ENCODE assay signal across 18 cellular contexts in the genomic region with DNA sequence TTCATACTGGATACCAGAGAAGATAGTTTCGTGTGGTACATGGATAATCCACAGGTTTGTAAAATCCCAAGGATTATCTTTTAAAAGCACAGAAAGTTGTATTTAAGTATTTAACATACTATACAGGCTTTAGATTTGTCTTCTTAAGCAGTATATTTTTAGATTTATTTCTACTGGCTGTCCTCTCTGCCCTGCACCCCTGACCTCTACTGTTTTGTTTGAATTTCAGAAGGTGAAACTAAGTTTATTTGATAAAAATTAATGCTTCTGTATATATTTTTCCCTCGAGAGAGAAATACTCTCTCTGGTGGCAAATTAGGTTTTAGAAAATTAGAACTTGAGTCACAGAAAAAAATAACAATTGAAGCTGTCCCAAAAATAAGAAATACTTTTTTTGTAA. TPM values are rescaled to one million over a fixed set of nuclear protein-coding genes. Genes with fewer than 3 reads are reported as not detected.
DNase-seq lines count a peak whose midpoint lies in the region; ATAC-seq, FAIRE-seq and TF ChIP-seq lines count a peak whose summit lies in the region.
"Had no signal": no experiment of that assay in that cellular context is flagged by ENCODE, and none has a peak within 500 bp of the region (broad histone marks: within the 10 kb centered on the region; RNA-seq: fewer than 3 reads in every experiment).

No MANE protein-coding gene starts in this region.

- no peak overlapping the region for H3K4me3 ChIP-seq in heart left ventricle
- H3K4me3 ChIP-seq in right cardiac atrium (ENCODE audit: low read length) = no peak overlapping the region
- H3K4me3 ChIP-seq in liver (ENCODE audit: low read depth in 1 of 3, low read length in 3 of 3) = no peak overlapping the region
- H3K4me3 ChIP-seq in HepG2 (replicated peaks in 1 of 3; ENCODE audit: insufficient read depth in 1 of 3, low read depth in 2 of 3, low read length in 3 of 3) = no peak overlapping the region
- H3K4me3 ChIP-seq: A549, GM23248, HAP-1 had no signal

- no peak overlapping the region for H2AFZ ChIP-seq in HepG2 (ENCODE audit: low read length)
- H2AFZ ChIP-seq: GM23248 had no signal

- peak overlapping the region; percentile 10 to 43 for H3K9ac ChIP-seq in liver (ENCODE audit: low read depth in 1 of 2, low read length in 2 of 2)
- H3K9ac ChIP-seq in HepG2 (ENCODE audit: insufficient read depth, low read depth, low read length) = no peak overlapping the region
- H3K9ac ChIP-seq: GM23248 had no signal

- TF ChIP-seq EP300 in HepG2 (IDR thresholded peaks at IDR 0.05; ENCODE audit: low read depth in 2 of 2, low read length in 2 of 2) (no peak), HepG2 (CRISPR knock-in tag; IDR thresholded peaks at IDR 0.05; ENCODE audit: borderline replicate concordance) (no peak)

- H3K79me2 ChIP-seq in HepG2 (ENCODE audit: insufficient read depth, low read length) = peaks cover 52% of the 10 kb centered on the region

- H3K9me3 ChIP-seq in heart left ventricle (no peaks in the 10 kb centered on the region), right cardiac atrium (ENCODE audit: control insufficient read depth, low read length) (no peaks in the 10 kb centered on the region), liver (ENCODE audit: control insufficient read depth in 4 of 4, low read length in 3 of 4) (no peaks in the 10 kb centered on the region), HepG2 (ENCODE audit: low read length) (no peaks in the 10 kb centered on the region)
- H3K9me3 ChIP-seq: A549, Caco-2, HAP-1 had no signal

- no peak for TF ChIP-seq POLR2A in heart left ventricle (IDR thresholded peaks at IDR 0.05)
- no peak for TF ChIP-seq POLR2A in HepG2 (IDR thresholded peaks at IDR 0.05; ENCODE audit: insufficient read depth in 1 of 2, low read depth in 2 of 2, low read length in 2 of 2)

- in situ Hi-C loops in HepG2 (cut with HindIII; ENCODE audit: extremely low pct_ligation_motif_present, low pct_unique_long_range_greater_than_20kb) = no loop called here

- no TSS peak for BruUV-seq in HepG2 (replicated peaks; lab: Mats Ljungman, UMichigan)

- FAIRE-seq in HepG2 (lab: Jason Lieb, UNC) = no peak
- FAIRE-seq: A549, D721Med, G401.6, GM12891 had no signal

- peaks cover 3% of the 10 kb centered on the region; the same call in 1 of the 2 replicates for H4K20me1 ChIP-seq in HepG2 (ENCODE audit: insufficient read depth, low read length)

- TF ChIP-seq CTCF in heart left ventricle (IDR thresholded peaks at IDR 0.05) (no peak), liver (IDR thresholded peaks at IDR 0.05; ENCODE audit: low read depth, low read length, missing input control) (no peak), HepG2 (CRISPR knock-in tag; IDR thresholded peaks at IDR 0.05) (no peak)

- intact Hi-C loops in heart left ventricle (cut with DNase I) (no loop called here), right cardiac atrium (cut with DNase I) (no loop called here), HepG2 (cut with micrococcal nuclease; ENCODE audit: unreplicated experiment) (loop anchor here (5.0 kb wide), 1 partner anchor 96 kb away; no protein-coding TSS in a partner anchor)

- H3K4me1 ChIP-seq in heart left ventricle (peaks cover 0 to 44% (median 26%) of the 10 kb centered on the region in 12 donors), right cardiac atrium (ENCODE audit: control insufficient read depth, insufficient read depth, low read length) (no peaks in the 10 kb centered on the region), liver (ENCODE audit: control insufficient read depth in 4 of 4, insufficient read depth in 4 of 4, low read length in 3 of 4) (peaks cover 7 to 29% (median 12%) of the 10 kb centered on the region in 4 donors), HepG2 (ENCODE audit: insufficient read depth, low read length) (peaks cover 19% of the 10 kb centered on the region; the same call in 1 of the 2 replicates)
- H3K4me1 ChIP-seq: Caco-2, HAP-1 had no signal

- peak overlapping the region in 9 of 12 donors; percentile 18 to 61 (median 35) for H3K27ac ChIP-seq in heart left ventricle
- no peak overlapping the region for H3K27ac ChIP-seq in right cardiac atrium (ENCODE audit: low read length)
- H3K27ac ChIP-seq in liver (ENCODE audit: low read depth in 1 of 2, low read length in 2 of 2) = peak overlapping the region; percentile 15 to 69
- no peak overlapping the region for H3K27ac ChIP-seq in HepG2 (ENCODE audit: extremely low read length, insufficient read depth, low read length)
- H3K27ac ChIP-seq: 22Rv1, A549, C4-2B, GM23248 had no signal

- ATAC-seq in heart left ventricle (no peak), right cardiac atrium (no peak), HepG2 (no peak), left lobe of liver (peak; percentile 87), GM19023 (IDR thresholded peaks at IDR 0.05; ENCODE audit: unreplicated experiment) (no peak)
- ATAC-seq: A549 had no signal

- DNase-seq in heart left ventricle (no peak), right cardiac atrium (no peak), HepG2 (ENCODE audit: low spot score) (no peak), left lobe of liver (ENCODE audit: low spot score) (no peak), glomerular visceral epithelial cell (ENCODE audit: extremely low spot score) (no peak)
- DNase-seq: AML-193; Caco-2; CD4-positive, alpha-beta T cell; GM23248 had no signal

- H3K36me3 ChIP-seq in heart left ventricle (peaks cover 0 to 56% (median 33%) of the 10 kb centered on the region in 9 donors), liver (ENCODE audit: control insufficient read depth in 4 of 4, insufficient read depth in 3 of 4, low read depth in 1 of 4, low read length in 3 of 4) (peaks cover 3 to 10% (median 6%) of the 10 kb centered on the region in 4 donors), HepG2 (replicated peaks in 1 of 2; ENCODE audit: control insufficient read depth in 1 of 2, insufficient read depth in 2 of 2, low read length in 2 of 2) (peaks cover 3 to 48% of the 10 kb centered on the region in 2 experiments)
- H3K36me3 ChIP-seq: HAP-1 had no signal

- TF ChIP-seq RAD21 in liver (IDR thresholded peaks at IDR 0.05) = no peak
- TF ChIP-seq RAD21 in HepG2 (CRISPR knock-in tag; IDR thresholded peaks at IDR 0.05) = no peak

- POLR2A ChIA-PET in HepG2 (lab: Yijun Ruan, JAX) = no interaction called here

- no peaks in the 10 kb centered on the region for H3K27me3 ChIP-seq in heart left ventricle
- no peaks in the 10 kb centered on the region for H3K27me3 ChIP-seq in right cardiac atrium (ENCODE audit: control insufficient read depth, insufficient read depth)
- no peaks in the 10 kb centered on the region for H3K27me3 ChIP-seq in liver (ENCODE audit: control insufficient read depth in 4 of 4, insufficient read depth in 4 of 4, low read length in 3 of 4)
- H3K27me3 ChIP-seq in HepG2 (ENCODE audit: control insufficient read depth in 1 of 2, insufficient read depth in 2 of 2, low read length in 2 of 2) = no peaks in the 10 kb centered on the region

- H3K4me2 ChIP-seq in HepG2 (ENCODE audit: low read depth, low read length) = no peak overlapping the region
- H3K4me2 ChIP-seq: A549 had no signal

- 71 to 85% (median 76%) methylated on average over 2 of the region's 2 CpGs for WGBS in heart left ventricle, 4 donors
- WGBS in right cardiac atrium = 77% methylated on average over 2 of the region's 2 CpGs
- 33% methylated on average over 2 of the region's 2 CpGs for WGBS in liver
- WGBS in HepG2 (ENCODE audit: low lambda C conversion rate) = 89% methylated on average over 2 of the region's 2 CpGs

- CTCF ChIA-PET in HepG2 (lab: Yijun Ruan, JAX; ENCODE audit: low intra/inter-chr PET ratio, low total read pairs) = no interaction called here

TF ChIP-seq in liver, 16 proteins besides CTCF, POLR2A, EP300 and RAD21 (continues in another document):
- TF ChIP-seq RXRA (IDR thresholded peaks at IDR 0.05) = peak; percentile 68 to 71

TF ChIP-seq in HepG2, 621 proteins besides CTCF, POLR2A, EP300 and RAD21 (continues in another document):
- no peak for TF ChIP-seq ZNF34 (CRISPR knock-in tag; IDR thresholded peaks at IDR 0.05; ENCODE audit: borderline replicate concordance)
- no peak for TF ChIP-seq ZNF460 (CRISPR knock-in tag; IDR thresholded peaks at IDR 0.05; ENCODE audit: borderline replicate concordance)
- no peak for TF ChIP-seq ZNF709 (CRISPR knock-in tag; IDR thresholded peaks at IDR 0.05)
- TF ChIP-seq GABPB1 (CRISPR knock-in tag; IDR thresholded peaks at IDR 0.05) = no peak
- no peak for TF ChIP-seq SCMH1 (CRISPR knock-in tag; IDR thresholded peaks at IDR 0.05; ENCODE audit: borderline replicate concordance)
- no peak for TF ChIP-seq ZNF343 (CRISPR knock-in tag; IDR thresholded peaks at IDR 0.05)

RNA-seq across cellular contexts. Expression of gene PLEKHA1, which starts 18.8 kb away (rescaled TPM):
- total RNA-seq in heart left ventricle (10 to 100 TPM; 32.3 to 70.6 (median 44.7) TPM), right cardiac atrium (10 to 100 TPM; 35.8 to 42.8 (median 39.6) TPM), liver (10 to 100 TPM; 15.9 to 24.3 TPM), HepG2 (2016; rRNA removed; fragmentation: Illumina TruSeq; extraction: Trizol) (30.8 and 32.2 TPM in 2 replicates), left lobe of liver (21.1 TPM)
- polyA plus RNA-seq in heart left ventricle (10 to 100 TPM; 14.1 to 38.5 TPM), right cardiac atrium (15.7 TPM), liver (10 to 100 TPM; 21.5 to 29.2 TPM), HepG2 (2011; rRNA removed) (48.6 and 53.3 TPM in 2 replicates)
- total RNA-seq in HepG2 (2016; cell fraction: cytosol; rRNA removed; fragmentation: Illumina TruSeq; extraction: Trizol; ENCODE audit: low read depth) = 30.5 and 35.2 TPM in 2 replicates
- 31.2 and 31.8 TPM in 2 replicates for total RNA-seq in HepG2 (2016; cell fraction: insoluble cytoplasmic fraction; rRNA removed; fragmentation: Illumina TruSeq; extraction: Trizol)
- 30.6 and 31.8 TPM in 2 replicates for total RNA-seq in HepG2 (2016; cell fraction: membrane; rRNA removed; fragmentation: Illumina TruSeq; extraction: Trizol)
- 49.0 and 52.5 TPM in 2 replicates for total RNA-seq in HepG2 (2016; cell fraction: nucleus; rRNA removed; fragmentation: Illumina TruSeq; extraction: Trizol)
- 22.6 and 33.2 TPM in 2 replicates for polyA plus RNA-seq in HepG2 (2011; cell fraction: cytosol; rRNA removed)
- 69.6 and 81.2 TPM in 2 replicates for polyA plus RNA-seq in HepG2 (2011; cell fraction: nucleus; rRNA removed)
- 47.9 and 50.2 TPM in 2 replicates for polyA plus RNA-seq in HepG2 (2012)
- 2.8 and 3.5 TPM in 2 replicates for polyA plus RNA-seq in HepG2 (2016; cell fraction: cytosol; fragmentation: Illumina TruSeq; extraction: Trizol; ENCODE audit: low read depth)
- 26.3 and 29.3 TPM in 2 replicates for polyA plus RNA-seq in HepG2 (2016; cell fraction: insoluble cytoplasmic fraction; fragmentation: Illumina TruSeq; extraction: Trizol; ENCODE audit: low read depth)
- polyA plus RNA-seq in HepG2 (2016; cell fraction: membrane; fragmentation: Illumina TruSeq; extraction: Trizol; ENCODE audit: low read depth) = 8.7 and 10.2 TPM in 2 replicates
- polyA plus RNA-seq in HepG2 (2016; cell fraction: nucleus; fragmentation: Illumina TruSeq; extraction: Trizol; ENCODE audit: insufficient read depth, low read depth) = 65.7 and 69.7 TPM in 2 replicates
- polyA minus RNA-seq in HepG2 (2011; rRNA and poly(A)+ RNA removed; ENCODE audit: low replicate concordance) = 15.3 and 18.9 TPM in 2 replicates
- polyA minus RNA-seq in HepG2 (2011; cell fraction: cytosol; rRNA and poly(A)+ RNA removed) = 28.0 and 35.3 TPM in 2 replicates
- 157 and 207 TPM in 2 replicates for polyA minus RNA-seq in HepG2 (2011; cell fraction: nucleus; rRNA and poly(A)+ RNA removed)

Comparison
In these comparisons a context has a peak if more than half of its experiments do, and no peak if none do; other contexts are left out.
1. H3K27ac ChIP-seq: peak in heart left ventricle (9 of 12) and liver (2 of 2); none in right cardiac atrium (single experiment) and HepG2 (single experiment).